8 cellular contexts compared by ENCODE assay signal in the genomic region with DNA sequence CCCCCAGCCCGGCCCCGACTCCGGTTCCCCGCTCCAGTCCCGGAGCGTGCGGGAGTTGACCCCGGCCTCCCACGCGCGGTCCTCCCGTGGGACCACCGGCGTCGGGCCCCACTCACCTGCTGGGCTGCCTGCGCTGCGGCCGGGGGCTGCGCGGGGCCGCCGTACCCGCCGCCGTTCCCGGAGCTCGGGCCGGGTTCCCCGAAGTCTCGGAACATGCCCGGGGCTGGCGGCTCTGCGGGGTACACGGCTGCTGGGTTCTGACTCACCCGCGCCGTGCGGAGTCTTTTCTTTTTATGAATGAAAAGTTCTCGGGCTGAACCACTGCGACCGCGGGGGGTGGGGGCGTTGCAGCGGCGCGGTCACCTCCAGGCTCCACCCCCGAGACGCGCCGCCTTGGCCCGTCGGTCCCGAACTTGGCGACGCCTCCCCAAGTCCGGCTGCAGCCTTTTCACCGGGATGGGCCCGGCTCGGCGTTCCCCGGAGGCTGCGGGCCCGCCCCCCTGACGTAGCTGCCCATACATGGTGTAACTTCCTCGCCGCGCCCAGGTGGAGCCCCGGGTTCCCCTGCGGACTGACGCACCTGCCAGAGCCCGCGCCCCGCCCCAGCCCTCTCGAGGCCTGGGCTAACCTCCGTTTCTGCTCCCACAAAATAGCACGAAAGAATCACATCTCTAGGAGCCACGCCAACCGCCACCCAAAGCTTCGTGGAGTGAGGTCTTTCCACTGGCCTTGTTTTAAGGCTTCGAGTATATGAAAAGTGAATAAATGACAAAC. TPM values are rescaled to one million over a fixed set of nuclear protein-coding genes. Genes with fewer than 3 reads are reported as not detected.
DNase-seq lines count a peak whose midpoint lies in the region; ATAC-seq and TF ChIP-seq lines count a peak whose summit lies in the region.

FOSL1 (minus strand) TSS at position 264 of the 774 bp plus-strand sequence; CDS start at position 215, 49 bp downstream.

- H3K27ac ChIP-seq in KMS-11 = peak within 1 kb of the TSS; percentile 81; the same call in 1 of the 2 replicates
- peak within 1 kb of the TSS in 1 of 2 donors; percentile 36 for H3K27ac ChIP-seq in uterus

- DNase-seq in EL = peak; percentile 97
- DNase-seq in amniotic epithelial cell (ENCODE audit: low read depth) = peak; percentile 92
- DNase-seq in left ventricle myocardium superior = peak; percentile 91
- peak; percentile 84 for DNase-seq in pulmonary artery endothelial cell (ENCODE audit: low read depth, low spot score)
- DNase-seq in uterus = peak; percentile 70 to 77

- no peaks in the 10 kb centered on the region for H3K9me3 Mint-ChIP-seq in T-helper 1 cell treated with Interleukin-12 subunit alpha and Interleukin-12 subunit beta and Interleukin-4 antibody, amounts not matched to agents 30 μg/mL and 1 μg/mL, for 36 hours

- peak within 1 kb of the TSS; percentile 93 for H3K4me2 ChIP-seq in KMS-11

- H2AFZ ChIP-seq in KMS-11 (ENCODE audit: low read depth) = peak within 1 kb of the TSS; percentile 61

- peak; percentile 70 for ATAC-seq in GM21723 (IDR thresholded peaks at IDR 0.05; ENCODE audit: unreplicated experiment)
- ATAC-seq in left ventricle myocardium superior = peak; percentile 94

- no peaks in the 10 kb centered on the region for H3K36me3 ChIP-seq in KMS-11 (ENCODE audit: insufficient read depth)
- no peaks in the 10 kb centered on the region for H3K36me3 ChIP-seq in uterus

- intact Hi-C loops in left ventricle myocardium superior (cut with micrococcal nuclease) (no loop called here), uterus (cut with DNase I; ENCODE audit: low total_unique reads) (no loop called here)

- H3K9ac ChIP-seq in KMS-11 = peak within 1 kb of the TSS; percentile 41; the same call in 1 of the 2 replicates

- peak within 1 kb of the TSS; percentile 67 for H3K4me3 Mint-ChIP-seq in T-helper 1 cell treated with Interleukin-12 subunit alpha and Interleukin-12 subunit beta and Interleukin-4 antibody, amounts not matched to agents 30 μg/mL and 1 μg/mL, for 36 hours

- peaks cover 2% of the 10 kb centered on the region for H3K36me3 Mint-ChIP-seq in T-helper 1 cell treated with Interleukin-12 subunit alpha and Interleukin-12 subunit beta and Interleukin-4 antibody, amounts not matched to agents 30 μg/mL and 1 μg/mL, for 36 hours (ENCODE audit: low read depth)

- peaks cover 40% of the 10 kb centered on the region for H3K4me1 ChIP-seq in KMS-11 (ENCODE audit: low read depth, poor library complexity, severe bottlenecking)
- H3K4me1 ChIP-seq in uterus = peaks cover 5 to 7% of the 10 kb centered on the region in 2 donors

- H3K9me3 ChIP-seq in uterus = no peaks in the 10 kb centered on the region

- peaks cover 12% of the 10 kb centered on the region for H3K27me3 Mint-ChIP-seq in T-helper 1 cell treated with Interleukin-12 subunit alpha and Interleukin-12 subunit beta and Interleukin-4 antibody, amounts not matched to agents 30 μg/mL and 1 μg/mL, for 36 hours (ENCODE audit: low read depth)

- TF ChIP-seq CTCF in KMS-11 (conservative IDR thresholded peaks at IDR 0.05; ENCODE audit: low read depth, low read length) (no peak), uterus (IDR thresholded peaks at IDR 0.05) (no peak)

- peak within 1 kb of the TSS; percentile 80 for H3K27ac Mint-ChIP-seq in T-helper 1 cell treated with Interleukin-12 subunit alpha and Interleukin-12 subunit beta and Interleukin-4 antibody, amounts not matched to agents 30 μg/mL and 1 μg/mL, for 36 hours

- peaks cover 20% of the 10 kb centered on the region for H3K4me1 Mint-ChIP-seq in T-helper 1 cell treated with Interleukin-12 subunit alpha and Interleukin-12 subunit beta and Interleukin-4 antibody, amounts not matched to agents 30 μg/mL and 1 μg/mL, for 36 hours (ENCODE audit: low read depth)

- no peak within 1 kb of the TSS for H3K4me3 ChIP-seq in KMS-11 (IDR thresholded peaks at IDR 0.05; ENCODE audit: insufficient read depth, low read depth, low read length)
- H3K4me3 ChIP-seq in uterus = peak within 1 kb of the TSS; percentile 18 to 38

- no peaks in the 10 kb centered on the region for H3K79me2 ChIP-seq in KMS-11 (ENCODE audit: insufficient read depth, low read depth)

- TF ChIP-seq POLR2A in uterus (IDR thresholded peaks at IDR 0.05) = peak; percentile 60 to 74

- no peaks in the 10 kb centered on the region for H4K20me1 ChIP-seq in KMS-11 (ENCODE audit: insufficient read depth)

- H3K27me3 ChIP-seq in KMS-11 (ENCODE audit: insufficient read depth, low read depth) = no peaks in the 10 kb centered on the region
- H3K27me3 ChIP-seq in uterus = peaks cover 0 to 17% of the 10 kb centered on the region in 2 donors

RNA-seq across cellular contexts. Expression of gene FOSL1, which starts in this region (rescaled TPM):
- 0.32 TPM for total RNA-seq in left ventricle myocardium superior
- total RNA-seq in pulmonary artery endothelial cell = 11.5 and 16.4 TPM in 2 replicates
- 1 to 10 TPM in 2 of 4 donors, not detected in 2; 2.9 to 3.9 TPM for total RNA-seq in uterus

Comparison
In these comparisons a context has a peak if more than half of its experiments do, and no peak if none do; other contexts are left out.
1. Peak in DNase-seq and ATAC-seq in left ventricle myocardium superior; RNA of the gene not detected or under 1 TPM.